In the genomic region with DNA sequence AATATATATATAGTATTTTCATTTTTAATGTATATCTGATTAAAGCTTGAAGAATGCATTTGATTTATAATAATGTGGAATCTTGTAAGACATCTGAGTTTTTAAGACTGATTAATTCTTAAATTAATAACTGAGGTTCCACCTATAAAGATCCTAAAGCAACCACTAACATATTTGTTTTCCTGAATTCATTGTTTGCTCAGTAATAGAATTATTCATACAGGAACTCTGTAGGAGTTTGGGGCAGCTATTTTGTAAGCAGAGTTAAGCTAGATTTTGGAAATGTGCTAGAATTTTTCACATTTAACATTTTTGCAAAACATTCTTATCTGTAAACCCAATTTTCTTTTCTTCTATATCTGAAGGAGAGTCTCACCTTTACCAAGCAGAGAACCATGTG, we compare ENCODE assay signal across 31 cellular contexts.
"Had no signal": no experiment of that assay in that cellular context is flagged by ENCODE, and none has a peak within 500 bp of the region (broad histone marks: within the 10 kb centered on the region; RNA-seq: fewer than 3 reads in every experiment).

No MANE protein-coding gene starts in this region.

- H3K27ac ChIP-seq: SJSA1 had no signal

- H3K9me3 ChIP-seq: SJSA1, SK-N-SH had no signal

- H3K9me2 ChIP-seq: SK-N-SH had no signal

- H3K9ac ChIP-seq: SK-N-SH had no signal

- FAIRE-seq: bronchial epithelial cell, TTC549 had no signal

- H3K36me3 Mint-ChIP-seq: activated CD4-positive, alpha-beta memory T cell treated with anti-CD3 and anti-CD28 coated beads for 36 hours; activated CD8-positive, alpha-beta memory T cell treated with anti-CD3 and anti-CD28 coated beads, Interleukin-2, amount 10 ng/mL, durations not matched to agents 7 days and 5 days had no signal

- H3K4me2 ChIP-seq: SK-N-SH had no signal

- H3K9me3 Mint-ChIP-seq: activated B cell treated with CpG ODN at 0.5 μM for 24 hours; activated CD4-positive, alpha-beta memory T cell treated with anti-CD3 and anti-CD28 coated beads for 36 hours; activated T-helper 17 cell treated with anti-CD3 and anti-CD28 coated beads, Interleukin-2, amount 50 U/mL, for 72 hours; T-helper 1 cell treated with Interleukin-12 subunit alpha and Interleukin-12 subunit beta and Interleukin-4 antibody, amounts not matched to agents 30 μg/mL and 1 μg/mL, for 36 hours; T-helper 2 cell treated with Interferon-gamma antibody and Interleukin-4, amounts not matched to agents 5 μg/mL and 100 μg/mL, for 36 hours had no signal

- H3K4me3 Mint-ChIP-seq: activated B cell treated with CpG ODN at 0.5 μM for 24 hours; activated CD4-positive, alpha-beta memory T cell treated with anti-CD3 and anti-CD28 coated beads for 36 hours; activated CD8-positive, alpha-beta memory T cell treated with anti-CD3 and anti-CD28 coated beads, Interleukin-2, amount 10 ng/mL, durations not matched to agents 7 days and 5 days; activated naive CD8-positive, alpha-beta T cell treated with anti-CD3 and anti-CD28 coated beads for 36 hours; activated T-cell treated with anti-CD3 and anti-CD28 coated beads, Interleukin-2, amount 50 U/mL, for 72 hours; activated T-helper 17 cell treated with anti-CD3 and anti-CD28 coated beads, Interleukin-2, amount 50 U/mL, for 72 hours; T-helper 1 cell treated with Interleukin-12 subunit alpha and Interleukin-12 subunit beta and Interleukin-4 antibody, amounts not matched to agents 30 μg/mL and 1 μg/mL, for 36 hours; T-helper 2 cell treated with Interferon-gamma antibody and Interleukin-4, amounts not matched to agents 5 μg/mL and 100 μg/mL, for 36 hours had no signal

- H3K4me3 ChIP-seq: SJSA1 had no signal

- ATAC-seq: activated CD8-positive, alpha-beta memory T cell treated with anti-CD3 and anti-CD28 coated beads, Interleukin-2, amount 10 ng/mL, durations not matched to agents 7 days and 5 days; activated T-cell treated with anti-CD3 and anti-CD28 coated beads, Interleukin-2, amount 50 U/mL, for 72 hours; activated T-helper 17 cell treated with anti-CD3 and anti-CD28 coated beads, Interleukin-2, amount 50 U/mL, for 72 hours had no signal

- H3K27me3 ChIP-seq: SJSA1 had no signal

- H3K36me3 ChIP-seq: SJSA1 had no signal

- DNase-seq: activated B cell treated with CpG ODN at 0.5 μM for 24 hours; activated CD4-positive, alpha-beta memory T cell treated with anti-CD3 and anti-CD28 coated beads for 36 hours; activated CD4-positive, alpha-beta T cell treated with anti-CD3 and anti-CD28 coated beads for 4 hours; activated CD4-positive, alpha-beta T cell treated with anti-CD3 and anti-CD28 coated beads, Interleukin-2, amount 50 U/mL, for 1 hour; activated CD4-positive, CD25-positive, alpha-beta regulatory T cell treated with anti-CD3 and anti-CD28 coated beads, Interleukin-2, amount 50 U/mL, for 72 hours; activated CD8-positive, alpha-beta memory T cell treated with anti-CD3 and anti-CD28 coated beads for 24 hours; activated CD8-positive, alpha-beta memory T cell treated with anti-CD3 and anti-CD28 coated beads, Interleukin-2, amount 10 ng/mL, durations not matched to agents 7 days and 5 days; activated CD8-positive, alpha-beta memory T cell treated with anti-CD3 and anti-CD28 coated beads, Interleukin-2, amount 50 U/mL, for 48 hours; activated effector memory CD4-positive, alpha-beta T cell treated with anti-CD3 and anti-CD28 coated beads, Interleukin-2, amount 50 U/mL, for 16 hours; activated naive CD4-positive, alpha-beta T cell; activated naive CD4-positive, alpha-beta T cell treated with anti-CD3 and anti-CD28 coated beads, Interleukin-2, amount 50 U/mL, for 16 hours; activated naive CD8-positive, alpha-beta T cell treated with anti-CD3 and anti-CD28 coated beads for 36 hours; activated T-cell treated with anti-CD3 and anti-CD28 coated beads, Interleukin-2, amount 50 U/mL, for 72 hours; amniotic stem cell; aorta; cerebellar nuclear complex; Karpas-422; KBM-7; MV-4-11; NCI-H1092; NCI-H1436 treated with DMSO at 0.1 percent for 48 hours; NCI-H1694 treated with DMSO at 0.1 percent for 48 hours; NCI-H345; NCI-H524 treated with DMSO at 0.1 percent for 48 hours had no signal

- H3K27ac Mint-ChIP-seq: activated B cell treated with CpG ODN at 0.5 μM for 24 hours; activated CD4-positive, alpha-beta memory T cell treated with anti-CD3 and anti-CD28 coated beads for 36 hours; activated CD8-positive, alpha-beta memory T cell treated with anti-CD3 and anti-CD28 coated beads, Interleukin-2, amount 10 ng/mL, durations not matched to agents 7 days and 5 days; activated naive CD8-positive, alpha-beta T cell treated with anti-CD3 and anti-CD28 coated beads for 36 hours; activated T-cell treated with anti-CD3 and anti-CD28 coated beads, Interleukin-2, amount 50 U/mL, for 72 hours; activated T-helper 17 cell treated with anti-CD3 and anti-CD28 coated beads, Interleukin-2, amount 50 U/mL, for 72 hours; T-helper 1 cell treated with Interleukin-12 subunit alpha and Interleukin-12 subunit beta and Interleukin-4 antibody, amounts not matched to agents 30 μg/mL and 1 μg/mL, for 36 hours; T-helper 2 cell treated with Interferon-gamma antibody and Interleukin-4, amounts not matched to agents 5 μg/mL and 100 μg/mL, for 36 hours had no signal

- H3K27me3 Mint-ChIP-seq: activated naive CD8-positive, alpha-beta T cell treated with anti-CD3 and anti-CD28 coated beads for 36 hours had no signal

- H3K4me1 Mint-ChIP-seq: activated CD8-positive, alpha-beta memory T cell treated with anti-CD3 and anti-CD28 coated beads, Interleukin-2, amount 10 ng/mL, durations not matched to agents 7 days and 5 days; activated T-helper 17 cell treated with anti-CD3 and anti-CD28 coated beads, Interleukin-2, amount 50 U/mL, for 72 hours had no signal
